ENCODE assay signal across 1 cellular context in the genomic region with DNA sequence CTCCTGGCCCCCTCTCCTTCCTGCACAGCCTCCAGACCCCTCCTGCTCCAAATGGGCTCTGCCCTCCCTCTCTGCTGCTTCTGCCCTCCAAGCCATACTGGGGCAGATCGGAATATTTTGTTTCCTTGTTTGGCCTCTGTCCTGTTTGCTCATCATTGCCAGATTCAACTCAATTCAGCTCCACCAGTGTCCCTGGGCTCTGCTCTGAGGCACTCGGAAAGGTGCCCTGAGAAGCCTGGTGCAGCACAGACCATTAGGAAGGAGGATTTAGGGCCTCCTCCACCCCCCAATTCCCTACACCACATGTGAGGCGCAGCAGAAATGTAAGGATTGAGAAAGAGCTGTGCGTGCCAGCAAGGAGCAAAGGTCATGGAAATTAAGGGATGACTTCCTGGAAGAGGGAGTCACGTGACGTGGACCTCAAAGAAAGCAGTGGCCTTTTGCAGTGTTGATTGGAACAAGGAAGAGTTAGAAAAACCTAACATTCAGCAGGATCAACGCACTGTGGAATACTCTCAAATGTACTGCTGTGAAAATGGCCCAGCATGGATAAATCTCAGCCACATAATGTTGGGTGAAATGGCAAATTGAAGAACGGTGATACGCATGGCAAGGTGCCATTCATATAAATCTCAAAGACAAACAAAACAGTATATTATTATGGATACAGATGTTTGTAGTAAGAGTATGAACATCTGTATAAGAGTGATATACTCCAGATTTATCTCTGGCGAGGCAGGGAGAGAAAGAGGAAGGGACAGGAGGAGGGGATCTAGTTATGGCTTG.
A peak's percentile ranks its signal among the peaks of the same experiment; 100 is the strongest.
TF ChIP-seq lines count a peak whose summit lies in the region.

No MANE protein-coding gene starts in this region.

TF ChIP-seq in HepG2, 621 proteins besides CTCF, POLR2A, EP300 and RAD21 (continued from another document and continues in another):
- TF ChIP-seq ZNF18 (CRISPR knock-in tag; IDR thresholded peaks at IDR 0.05; ENCODE audit: insufficient replicate concordance) (no peak), PLRG1 (conservative IDR thresholded peaks at IDR 0.05) (no peak), NONO (IDR thresholded peaks at IDR 0.05) (no peak), NONO (CRISPR knock-in tag; conservative IDR thresholded peaks at IDR 0.05) (0 out of 2 replicates have a peak, but pooled peaks have one; percentile 40), ZNF75D (CRISPR knock-in tag; IDR thresholded peaks at IDR 0.05; ENCODE audit: borderline replicate concordance) (no peak), SMAD3 (CRISPR knock-in tag; IDR thresholded peaks at IDR 0.05) (peak; percentile 84), MAFF (IDR thresholded peaks at IDR 0.05; ENCODE audit: low read depth, low read length) (0 out of 2 replicates have a peak, but pooled peaks have one; percentile 9), ZNF672 (CRISPR knock-in tag; IDR thresholded peaks at IDR 0.05) (no peak), ELF1 (CRISPR knock-in tag; IDR thresholded peaks at IDR 0.05) (peak; percentile 96), HES4 (CRISPR knock-in tag; IDR thresholded peaks at IDR 0.05; ENCODE audit: borderline replicate concordance) (no peak), TFDP1 (CRISPR knock-in tag; IDR thresholded peaks at IDR 0.05; ENCODE audit: borderline replicate concordance) (peak; percentile 81), RFXANK (CRISPR knock-in tag; IDR thresholded peaks at IDR 0.05) (no peak; the same call in 1 of the 2 replicates), ZNF776 (CRISPR knock-in tag; IDR thresholded peaks at IDR 0.05) (no peak), ZNF432 (CRISPR knock-in tag; IDR thresholded peaks at IDR 0.05; ENCODE audit: borderline replicate concordance) (no peak), NR2F2 (IDR thresholded peaks at IDR 0.05; ENCODE audit: borderline replicate concordance, low read depth) (peak; percentile 75; the same call in 1 of the 2 replicates), YEATS2 (CRISPR knock-in tag; IDR thresholded peaks at IDR 0.05; ENCODE audit: borderline replicate concordance) (peak; percentile 73; the same call in 1 of the 2 replicates), RFX5 (IDR thresholded peaks at IDR 0.05; ENCODE audit: low read depth, low read length) (no peak), NFE2L1 (CRISPR knock-in tag; IDR thresholded peaks at IDR 0.05; ENCODE audit: borderline replicate concordance) (no peak), ELK4 (CRISPR knock-in tag; IDR thresholded peaks at IDR 0.05; ENCODE audit: borderline replicate concordance) (no peak), HOXA9 (CRISPR knock-in tag; IDR thresholded peaks at IDR 0.05; ENCODE audit: borderline replicate concordance) (0 out of 2 replicates have a peak, but pooled peaks have one; percentile 38), JUNB (CRISPR knock-in tag; IDR thresholded peaks at IDR 0.05; ENCODE audit: borderline replicate concordance) (no peak), NCOR1 (IDR thresholded peaks at IDR 0.05; ENCODE audit: borderline replicate concordance, low read length) (peak; percentile 76; the same call in 1 of the 2 replicates), GLI4 (CRISPR knock-in tag; IDR thresholded peaks at IDR 0.05; ENCODE audit: borderline replicate concordance) (no peak), ZBED4 (CRISPR knock-in tag; IDR thresholded peaks at IDR 0.05; ENCODE audit: borderline replicate concordance) (0 out of 2 replicates have a peak, but pooled peaks have one; percentile 44), DR1 (CRISPR knock-in tag; IDR thresholded peaks at IDR 0.05) (peak; percentile 40; the same call in 1 of the 2 replicates), NR3C1 (CRISPR knock-in tag; IDR thresholded peaks at IDR 0.05) (no peak), MAFK (conservative IDR thresholded peaks at IDR 0.05 in 1 of 2, IDR thresholded peaks at IDR 0.05 in 1 of 2; ENCODE audit: low read length in 2 of 2) (no peak), ZNF570 (CRISPR knock-in tag; IDR thresholded peaks at IDR 0.05; ENCODE audit: borderline replicate concordance) (no peak), ZNF780A (CRISPR knock-in tag; IDR thresholded peaks at IDR 0.05) (peak; percentile 89), KLF13 (CRISPR knock-in tag; IDR thresholded peaks at IDR 0.05) (no peak), PHF21A (CRISPR knock-in tag; IDR thresholded peaks at IDR 0.05) (peak; percentile 55; the same call in 1 of the 2 replicates), ZNF12 (CRISPR knock-in tag; IDR thresholded peaks at IDR 0.05) (no peak; the same call in 1 of the 2 replicates), STAT5B (CRISPR knock-in tag; IDR thresholded peaks at IDR 0.05) (0 out of 2 replicates have a peak, but pooled peaks have one; percentile 50), HHEX (CRISPR knock-in tag; IDR thresholded peaks at IDR 0.05) (peak; percentile 56), PAWR (CRISPR knock-in tag; IDR thresholded peaks at IDR 0.05; ENCODE audit: borderline replicate concordance) (no peak)
- TF ChIP-seq, protein P1, sequence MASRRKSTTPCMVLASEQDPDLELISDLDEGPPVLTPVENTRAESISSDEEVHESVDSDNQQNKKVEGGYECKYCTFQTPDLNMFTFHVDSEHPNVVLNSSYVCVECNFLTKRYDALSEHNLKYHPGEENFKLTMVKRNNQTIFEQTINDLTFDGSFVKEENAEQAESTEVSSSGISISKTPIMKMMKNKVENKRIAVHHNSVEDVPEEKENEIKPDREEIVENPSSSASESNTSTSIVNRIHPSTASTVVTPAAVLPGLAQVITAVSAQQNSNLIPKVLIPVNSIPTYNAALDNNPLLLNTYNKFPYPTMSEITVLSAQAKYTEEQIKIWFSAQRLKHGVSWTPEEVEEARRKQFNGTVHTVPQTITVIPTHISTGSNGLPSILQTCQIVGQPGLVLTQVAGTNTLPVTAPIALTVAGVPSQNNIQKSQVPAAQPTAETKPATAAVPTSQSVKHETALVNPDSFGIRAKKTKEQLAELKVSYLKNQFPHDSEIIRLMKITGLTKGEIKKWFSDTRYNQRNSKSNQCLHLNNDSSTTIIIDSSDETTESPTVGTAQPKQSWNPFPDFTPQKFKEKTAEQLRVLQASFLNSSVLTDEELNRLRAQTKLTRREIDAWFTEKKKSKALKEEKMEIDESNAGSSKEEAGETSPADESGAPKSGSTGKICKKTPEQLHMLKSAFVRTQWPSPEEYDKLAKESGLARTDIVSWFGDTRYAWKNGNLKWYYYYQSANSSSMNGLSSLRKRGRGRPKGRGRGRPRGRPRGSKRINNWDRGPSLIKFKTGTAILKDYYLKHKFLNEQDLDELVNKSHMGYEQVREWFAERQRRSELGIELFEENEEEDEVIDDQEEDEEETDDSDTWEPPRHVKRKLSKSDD (CRISPR knock-in tag; IDR thresholded peaks at IDR 0.05; ENCODE audit: low read depth): no peak
- TF ChIP-seq, protein P2, sequence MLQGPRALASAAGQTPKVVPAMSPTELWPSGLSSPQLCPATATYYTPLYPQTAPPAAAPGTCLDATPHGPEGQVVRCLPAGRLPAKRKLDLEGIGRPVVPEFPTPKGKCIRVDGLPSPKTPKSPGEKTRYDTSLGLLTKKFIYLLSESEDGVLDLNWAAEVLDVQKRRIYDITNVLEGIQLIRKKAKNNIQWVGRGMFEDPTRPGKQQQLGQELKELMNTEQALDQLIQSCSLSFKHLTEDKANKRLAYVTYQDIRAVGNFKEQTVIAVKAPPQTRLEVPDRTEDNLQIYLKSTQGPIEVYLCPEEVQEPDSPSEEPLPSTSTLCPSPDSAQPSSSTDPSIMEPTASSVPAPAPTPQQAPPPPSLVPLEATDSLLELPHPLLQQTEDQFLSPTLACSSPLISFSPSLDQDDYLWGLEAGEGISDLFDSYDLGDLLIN (CRISPR knock-in tag; IDR thresholded peaks at IDR 0.05; ENCODE audit: borderline replicate concordance): no peak
- TF ChIP-seq, protein P3, sequence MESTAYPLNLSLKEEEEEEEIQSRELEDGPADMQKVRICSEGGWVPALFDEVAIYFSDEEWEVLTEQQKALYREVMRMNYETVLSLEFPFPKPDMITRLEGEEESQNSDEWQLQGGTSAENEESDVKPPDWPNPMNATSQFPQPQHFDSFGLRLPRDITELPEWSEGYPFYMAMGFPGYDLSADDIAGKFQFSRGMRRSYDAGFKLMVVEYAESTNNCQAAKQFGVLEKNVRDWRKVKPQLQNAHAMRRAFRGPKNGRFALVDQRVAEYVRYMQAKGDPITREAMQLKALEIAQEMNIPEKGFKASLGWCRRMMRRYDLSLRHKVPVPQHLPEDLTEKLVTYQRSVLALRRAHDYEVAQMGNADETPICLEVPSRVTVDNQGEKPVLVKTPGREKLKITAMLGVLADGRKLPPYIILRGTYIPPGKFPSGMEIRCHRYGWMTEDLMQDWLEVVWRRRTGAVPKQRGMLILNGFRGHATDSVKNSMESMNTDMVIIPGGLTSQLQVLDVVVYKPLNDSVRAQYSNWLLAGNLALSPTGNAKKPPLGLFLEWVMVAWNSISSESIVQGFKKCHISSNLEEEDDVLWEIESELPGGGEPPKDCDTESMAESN (CRISPR knock-in tag; conservative IDR thresholded peaks at IDR 0.05): peak; percentile 67; the same call in 1 of the 2 replicates
